ENCODE assay signal across 10 cellular contexts in the genomic region with DNA sequence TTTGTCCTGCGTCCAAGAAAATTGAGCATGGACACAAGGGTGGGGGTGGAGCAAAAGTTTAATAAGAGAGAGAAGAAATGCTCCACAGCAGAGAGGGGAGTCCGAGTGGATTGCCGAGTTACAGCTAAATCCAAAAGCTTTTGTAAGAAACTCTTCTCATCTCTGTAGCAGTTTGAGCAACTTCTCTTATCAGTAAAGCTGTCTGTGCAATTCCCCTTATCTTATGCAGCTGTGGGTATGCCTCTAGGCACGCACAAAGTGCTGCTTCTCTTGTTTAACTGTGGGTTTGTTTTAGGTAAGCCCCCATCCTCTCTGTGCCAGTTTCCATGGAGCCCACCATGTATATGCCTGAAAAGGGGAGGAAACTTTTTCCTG. TPM values are rescaled to one million over a fixed set of nuclear protein-coding genes. Genes with fewer than 3 reads are reported as not detected.
DNase-seq lines count a peak whose midpoint lies in the region; ATAC-seq and TF ChIP-seq lines count a peak whose summit lies in the region.
"Had no signal": no experiment of that assay in that cellular context is flagged by ENCODE, and none has a peak within 500 bp of the region (broad histone marks: within the 10 kb centered on the region; RNA-seq: fewer than 3 reads in every experiment).

No MANE protein-coding gene starts in this region.

- no peaks in the 10 kb centered on the region for H4K20me1 ChIP-seq in Karpas-422 (ENCODE audit: insufficient read depth, low read depth, low read length)

- H3K36me3 ChIP-seq in brain microvascular endothelial cell (replicated peaks) (no peaks in the 10 kb centered on the region), Karpas-422 (ENCODE audit: insufficient read depth, low read length) (peaks cover 5% of the 10 kb centered on the region; the same call in 1 of the 2 replicates)

- H3K4me2 ChIP-seq in Karpas-422 (ENCODE audit: low read depth, low read length, poor library complexity, severe bottlenecking) = no peak overlapping the region

- no peak overlapping the region for H3K27ac ChIP-seq in brain microvascular endothelial cell
- no peak overlapping the region for H3K27ac ChIP-seq in Karpas-422 (ENCODE audit: low read length)

- H3K27ac Mint-ChIP-seq in activated T-cell treated with anti-CD3 and anti-CD28 coated beads, Interleukin-2, amount 50 U/mL, for 72 hours = no peak overlapping the region

- peak overlapping the region; percentile 10 for H3K4me3 ChIP-seq in Jurkat, Clone E6-1 (ENCODE audit: low read length)
- H3K4me3 ChIP-seq in brain microvascular endothelial cell (ENCODE audit: low read depth, low read length) (no peak overlapping the region), Karpas-422 (ENCODE audit: low read length) (no peak overlapping the region)

- peaks cover 60% of the 10 kb centered on the region for H3K79me2 ChIP-seq in Karpas-422 (ENCODE audit: low read length)

- H2AFZ ChIP-seq in Karpas-422 (ENCODE audit: low read length) = no peak overlapping the region

- ATAC-seq in activated T-cell treated with anti-CD3 and anti-CD28 coated beads, Interleukin-2, amount 50 U/mL, for 72 hours (replicated peaks in 1 of 2) = peak; percentile 53 to 57
- peak; percentile 37 for ATAC-seq in omental fat pad (ENCODE audit: low FRiP score)

- H3K27me3 ChIP-seq in brain microvascular endothelial cell (replicated peaks) (no peaks in the 10 kb centered on the region), Karpas-422 (ENCODE audit: low read length) (no peaks in the 10 kb centered on the region)

- peak overlapping the region; percentile 73 to 75 for H3K4me3 Mint-ChIP-seq in activated T-cell treated with anti-CD3 and anti-CD28 coated beads, Interleukin-2, amount 50 U/mL, for 72 hours

- no peaks in the 10 kb centered on the region for H3K27me3 Mint-ChIP-seq in activated T-cell treated with anti-CD3 and anti-CD28 coated beads, Interleukin-2, amount 50 U/mL, for 72 hours (ENCODE audit: low read depth)

- no peaks in the 10 kb centered on the region for H3K9me3 Mint-ChIP-seq in activated T-cell treated with anti-CD3 and anti-CD28 coated beads, Interleukin-2, amount 50 U/mL, for 72 hours

- DNase-seq in activated T-cell treated with anti-CD3 and anti-CD28 coated beads, Interleukin-2, amount 50 U/mL, for 72 hours = no peak
- no peak for DNase-seq in activated T-cell treated with anti-CD3 and anti-CD28 coated beads, Interleukin-2, amount 50 U/mL, for 1 hour
- peak; percentile 53 for DNase-seq in Jurkat, Clone E6-1 (ENCODE audit: low read depth, low spot score)
- peak; percentile 6 for DNase-seq in brain microvascular endothelial cell
- no peak for DNase-seq in omental fat pad (ENCODE audit: low spot score)
- no peak for DNase-seq in cerebellar cortex (ENCODE audit: low spot score)
- DNase-seq in NCI-H1436 treated with DMSO at 0.1 percent for 48 hours (lab: John Stamatoyannopoulos, UW) = no peak
- no peak for DNase-seq in Karpas-422
- DNase-seq: KG1, NCI-H524 treated with DMSO at 0.1 percent for 48 hours had no signal

- in situ Hi-C loops in brain microvascular endothelial cell (cut with HindIII; ENCODE audit: low pct_ligation_motif_present, low sequenced_read_pairs) = no loop called here

- H3K4me1 Mint-ChIP-seq in activated T-cell treated with anti-CD3 and anti-CD28 coated beads, Interleukin-2, amount 50 U/mL, for 72 hours (ENCODE audit: low read depth) = peaks cover 26% of the 10 kb centered on the region

- TF ChIP-seq CTCF in brain microvascular endothelial cell (IDR thresholded peaks at IDR 0.05; ENCODE audit: low read depth, low read length, missing control alignments) (no peak), omental fat pad (IDR thresholded peaks at IDR 0.05) (no peak)

- H3K9me3 ChIP-seq in Karpas-422 (ENCODE audit: low read length) = no peaks in the 10 kb centered on the region

- peaks cover 2 to 7% of the 10 kb centered on the region in 2 donors for H3K36me3 Mint-ChIP-seq in activated T-cell treated with anti-CD3 and anti-CD28 coated beads, Interleukin-2, amount 50 U/mL, for 72 hours (ENCODE audit: insufficient read depth in 2 of 2)

- no peak overlapping the region for H3K9ac ChIP-seq in Karpas-422 (ENCODE audit: low read length)

- H3K9me2 ChIP-seq in Karpas-422 (replicated peaks; ENCODE audit: insufficient read depth, low read length) = no peaks in the 10 kb centered on the region

- no peaks in the 10 kb centered on the region for H3K4me1 ChIP-seq in Karpas-422 (ENCODE audit: low read length)

RNA-seq across cellular contexts. Expression of gene HMGB2, which starts 44.8 kb away (rescaled TPM):
- 100 to 1,000 TPM; 553 to 627 TPM for total RNA-seq in activated T-cell treated with anti-CD3 and anti-CD28 coated beads, Interleukin-2, amount 50 U/mL, for 72 hours
- 995 TPM for polyA plus RNA-seq in Jurkat, Clone E6-1 (2012; ENCODE audit: insufficient read depth, insufficient read length)
- total RNA-seq in omental fat pad = 100 to 1,000 TPM in 1 of 4 donors, 10 to 100 TPM in 3; 32.5 to 109 (median 51.7) TPM
- total RNA-seq in Karpas-422 (2014; rRNA removed; shearing (Covaris generic); ENCODE audit: low replicate concordance) = 101 and 155 TPM in 2 replicates

Comparison
In these comparisons a context has a peak if more than half of its experiments do, and no peak if none do; other contexts are left out.
1. DNase-seq: peak in Jurkat, Clone E6-1 (single experiment) and brain microvascular endothelial cell (single experiment); none in activated T-cell treated with anti-CD3 and anti-CD28 coated beads, Interleukin-2, amount 50 U/mL, for 72 hours (0 of 2), activated T-cell treated with anti-CD3 and anti-CD28 coated beads, Interleukin-2, amount 50 U/mL, for 1 hour (single experiment), omental fat pad (single experiment), cerebellar cortex (single experiment), NCI-H1436 treated with DMSO at 0.1 percent for 48 hours (single experiment) and Karpas-422 (single experiment).